In the genomic region with DNA sequence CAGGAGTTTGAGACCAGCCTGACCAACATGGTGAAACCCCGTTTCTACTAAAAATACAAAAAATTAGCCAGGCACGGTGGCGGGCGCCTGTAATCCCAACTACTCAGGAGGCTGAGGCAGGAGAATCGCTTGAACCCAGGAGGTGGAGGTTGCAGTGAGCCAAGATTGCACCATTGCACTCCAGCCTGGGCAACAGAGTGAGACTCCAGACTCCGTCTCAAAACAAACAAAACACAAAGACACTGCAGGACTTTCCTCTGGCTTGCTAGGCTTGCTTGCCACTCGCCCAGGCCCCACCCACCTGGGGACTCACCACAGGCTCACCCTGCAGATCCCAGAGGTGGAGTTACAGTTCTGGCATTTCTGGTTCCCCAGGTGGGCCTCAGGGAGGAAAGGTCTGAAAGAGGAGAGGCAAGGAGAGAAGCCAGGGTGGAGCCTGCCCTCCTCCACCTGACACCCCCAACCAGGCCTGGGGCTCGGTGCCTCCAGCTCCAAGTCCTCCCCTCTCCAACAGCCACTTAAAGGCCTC, we compare ENCODE assay signal across 8 cellular contexts.
DNase-seq lines count a peak whose midpoint lies in the region; ATAC-seq, FAIRE-seq and TF ChIP-seq lines count a peak whose summit lies in the region.
"Not testable (repeated sequence)": the region's sequence is repeated elsewhere in the genome, so short reads cannot be mapped to it uniquely, and the experiment has no call there.

No MANE protein-coding gene starts in this region.

- not testable (repeated sequence) for H3K79me2 ChIP-seq in smooth muscle cell (ENCODE audit: low read depth)

- TF ChIP-seq POLR2A in A549 (IDR thresholded peaks at IDR 0.05; ENCODE audit: low read length) = not testable (repeated sequence)
- TF ChIP-seq POLR2A in esophagus squamous epithelium (IDR thresholded peaks at IDR 0.05) = peak in 1 of 4 donors; percentile 12

- H3K27me3 Mint-ChIP-seq in brain = not testable (repeated sequence)

- H3K4me1 ChIP-seq in A549 = peaks cover 68% of the 10 kb centered on the region
- peaks cover 31% of the 10 kb centered on the region for H3K4me1 ChIP-seq in RWPE2 (ENCODE audit: insufficient read depth, poor library complexity, severe bottlenecking)
- peaks cover 56 to 68% (median 57%) of the 10 kb centered on the region in 3 donors for H3K4me1 ChIP-seq in esophagus squamous epithelium
- H3K4me1 ChIP-seq in mucosa of descending colon (ENCODE audit: low read depth) = peaks cover 22% of the 10 kb centered on the region
- H3K4me1 ChIP-seq in smooth muscle cell (ENCODE audit: low read depth) = peaks cover 25% of the 10 kb centered on the region

- DNase-seq in A549 (ENCODE audit: low read depth in 1 of 2, low spot score in 1 of 2); RWPE2 (ENCODE audit: low spot score); esophagus squamous epithelium (lab: John Stamatoyannopoulos, UW); smooth muscle cell (lab: John Stamatoyannopoulos, UW; ENCODE audit: unreplicated experiment): not testable (repeated sequence)
- peak; percentile 62 for DNase-seq in HT-29 (ENCODE audit: low spot score)
- DNase-seq in NCI-H2196 (lab: John Stamatoyannopoulos, UW; ENCODE audit: unreplicated experiment) = peak; percentile 25
- DNase-seq in mucosa of descending colon = peak in 2 of 3 donors; percentile 28 to 57

- not testable (repeated sequence) for H3K9me3 Mint-ChIP-seq in brain

- not testable (repeated sequence) for H3K36me3 ChIP-seq in RWPE2 (ENCODE audit: low read depth); esophagus squamous epithelium; mucosa of descending colon (ENCODE audit: low read depth); smooth muscle cell (ENCODE audit: low read depth)

- H3K4me2 ChIP-seq in A549 = peak overlapping the region; percentile 11; the same call in 2 of the 3 replicates
- not testable (repeated sequence) for H3K4me2 ChIP-seq in smooth muscle cell

- H3K9me3 ChIP-seq in A549; RWPE2 (ENCODE audit: severe bottlenecking); esophagus squamous epithelium; mucosa of descending colon; smooth muscle cell (replicated peaks; ENCODE audit: low read depth): not testable (repeated sequence)

- not testable (repeated sequence) for H3K27me3 ChIP-seq in RWPE2 (ENCODE audit: insufficient read depth, poor library complexity, severe bottlenecking); esophagus squamous epithelium; smooth muscle cell (ENCODE audit: low read depth)

- WGBS in A549 (ENCODE audit: missing lambda C conversion rate) = 65% methylated on average over 8 of the region's 8 CpGs
- 48 to 63% methylated on average over 3 to 5 of the region's 8 CpGs for WGBS in esophagus squamous epithelium, 2 donors
- WGBS in smooth muscle cell (ENCODE audit: low lambda C conversion rate) = 78% methylated on average over 8 of the region's 8 CpGs

- not testable (repeated sequence) for TF ChIP-seq CTCF in A549 (IDR thresholded peaks at IDR 0.05); RWPE2 (IDR thresholded peaks at IDR 0.05; ENCODE audit: poor library complexity, severe bottlenecking); brain (conservative IDR thresholded peaks at IDR 0.05); esophagus squamous epithelium (IDR thresholded peaks at IDR 0.05); mucosa of descending colon (IDR thresholded peaks at IDR 0.05); smooth muscle cell (IDR thresholded peaks at IDR 0.05; ENCODE audit: borderline replicate concordance, insufficient read depth, poor library complexity, severe bottlenecking)

- not testable (repeated sequence) for TF ChIP-seq RAD21 in A549 (conservative IDR thresholded peaks at IDR 0.05 in 1 of 2, IDR thresholded peaks at IDR 0.05 in 1 of 2)

- H3K36me3 Mint-ChIP-seq in brain = not testable (repeated sequence)

- peaks cover 28% of the 10 kb centered on the region for H3F3A ChIP-seq in smooth muscle cell (ENCODE audit: low read depth)

- not testable (repeated sequence) for H4K20me1 ChIP-seq in smooth muscle cell (ENCODE audit: low read depth)

- POLR2A ChIA-PET in A549 (lab: Yijun Ruan, JAX) = interaction anchor here (1.9 kb wide), 1 partner anchor 114 kb away, joined by 9 read pairs; a partner anchor contains a TSS

- not testable (repeated sequence) for H3K4me3 ChIP-seq in A549; RWPE2 (ENCODE audit: severe bottlenecking); esophagus squamous epithelium; mucosa of descending colon; smooth muscle cell

- ATAC-seq in A549; RWPE2 (ENCODE audit: low read depth): not testable (repeated sequence)
- ATAC-seq in mucosa of descending colon = peak; percentile 3

- FAIRE-seq in A549 (lab: Jason Lieb, UNC) = not testable (repeated sequence)

- TF ChIP-seq EP300 in A549 (IDR thresholded peaks at IDR 0.05) = not testable (repeated sequence)

- not testable (repeated sequence) for H3K9ac ChIP-seq in smooth muscle cell (ENCODE audit: low read depth)

- peak overlapping the region in 1 of 5 experiments; percentile 28 for H3K4me3 Mint-ChIP-seq in brain

- intact Hi-C loops in esophagus squamous epithelium (cut with DNase I) (loop anchor here (5.0 kb wide), 1 partner anchor 113 kb away; a partner anchor contains a TSS), mucosa of descending colon (cut with DNase I, micrococcal nuclease) (loop anchor here in 1 of 2 donors (5.0 kb wide), 2 partner anchors 138 to 153 kb away; no protein-coding TSS in a partner anchor)

- H3K4me1 Mint-ChIP-seq in brain = peaks cover 68% of the 10 kb centered on the region

- H3K27ac Mint-ChIP-seq in brain = peak overlapping the region; percentile 61 to 100 (median 71)

- CTCF ChIA-PET in A549 (lab: Yijun Ruan, JAX) = interaction anchor here (1.5 to 23.9 kb wide), 19 partner anchors 13 to 184 kb away, joined by 5 to 716 read pairs (median 34); a partner anchor contains a TSS

- not testable (repeated sequence) for H2AFZ ChIP-seq in smooth muscle cell (ENCODE audit: low read depth)

- H3K27ac ChIP-seq in A549 (peak overlapping the region; percentile 68 to 94), RWPE2 (ENCODE audit: poor library complexity, severe bottlenecking) (peak overlapping the region; percentile 16), esophagus squamous epithelium (peak overlapping the region; percentile 55 to 95 (median 82)), smooth muscle cell (ENCODE audit: low read depth) (peak overlapping the region; percentile 68)

Comparison
In these comparisons a context has a peak if more than half of its experiments do, and no peak if none do; other contexts are left out.
1. H3K27ac ChIP-seq: peak in every context shown above with its lines; median percentile 82 in esophagus squamous epithelium; 81 in A549; 68 in smooth muscle cell; 16 in RWPE2.